8 cellular contexts compared by ENCODE assay signal in the genomic region with DNA sequence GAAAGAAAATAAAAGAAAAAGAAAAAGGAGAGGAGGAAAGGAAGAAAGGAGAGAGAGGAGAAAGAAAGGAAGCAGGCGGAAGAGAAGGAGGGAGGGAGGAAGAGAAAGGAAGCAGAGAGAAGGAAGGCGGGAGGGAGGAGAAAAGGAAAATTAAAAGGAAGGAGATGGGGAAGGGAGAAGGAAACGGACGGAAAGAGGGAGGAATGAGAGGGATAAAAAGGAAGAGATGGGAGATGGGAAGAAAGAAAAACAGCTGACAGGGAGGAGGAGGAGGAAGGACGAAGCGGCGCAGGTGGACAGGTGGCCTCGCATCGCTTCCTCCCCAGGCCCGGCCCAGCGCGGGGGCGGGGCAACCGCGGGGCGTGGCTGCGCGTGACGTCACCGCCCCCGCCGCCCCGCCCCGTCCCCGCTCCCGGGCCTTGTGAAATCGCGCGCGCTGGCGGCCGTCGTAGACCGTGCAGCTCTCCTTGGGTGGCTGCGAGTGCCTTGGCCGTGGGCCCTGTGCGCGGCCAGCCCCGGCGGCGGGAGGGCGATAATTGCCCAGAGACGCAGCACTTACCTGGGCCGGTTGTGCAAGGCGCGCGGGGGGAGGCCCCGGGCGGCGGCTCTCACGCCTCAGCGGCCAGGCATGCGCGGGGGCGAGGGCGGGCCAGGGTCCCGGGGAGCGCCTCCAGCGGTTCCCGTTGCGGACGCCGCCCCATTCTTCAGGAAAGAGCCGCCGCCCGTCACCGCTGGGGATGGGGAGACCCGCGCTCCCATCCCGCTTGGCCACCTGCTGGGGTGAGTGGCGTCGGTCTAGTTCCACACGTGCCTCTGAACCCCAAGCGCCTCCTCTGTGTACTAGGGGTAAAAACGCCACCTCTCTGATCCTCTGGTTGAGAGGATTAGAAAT. TPM values are rescaled to one million over a fixed set of nuclear protein-coding genes. Genes with fewer than 3 reads are reported as not detected.
A peak's percentile ranks its signal among the peaks of the same experiment; 100 is the strongest.
DNase-seq lines count a peak whose midpoint lies in the region; ATAC-seq and TF ChIP-seq lines count a peak whose summit lies in the region.

No MANE protein-coding gene starts in this region.

- H3K9me3 Mint-ChIP-seq in nephron, result no peaks in the 10 kb centered on the region

- no peaks in the 10 kb centered on the region for H3K36me3 Mint-ChIP-seq in nephron (ENCODE audit: low read depth)

- POLR2A ChIA-PET in PC-3 (lab: Charles Lee; ENCODE audit: unreplicated experiment), result no interaction called here

- no peaks in the 10 kb centered on the region for H3F3A ChIP-seq in PC-3 (ENCODE audit: low read length, unreplicated experiment)

- no peaks in the 10 kb centered on the region for H3K27me3 ChIP-seq in HL-60 (ENCODE audit: insufficient read depth, poor library complexity, severe bottlenecking)
- H3K27me3 ChIP-seq in PC-3 (ENCODE audit: low read length), result no peaks in the 10 kb centered on the region

- no peaks in the 10 kb centered on the region for H3K79me2 ChIP-seq in PC-3 (ENCODE audit: low read length)

- H3K4me2 ChIP-seq in PC-3 (ENCODE audit: low read length), result peak overlapping the region; percentile 87

- H3K4me3 Mint-ChIP-seq in nephron, result peak overlapping the region; percentile 79 to 87 (median 84)

- peaks cover 83% of the 10 kb centered on the region for H3K27me3 Mint-ChIP-seq in nephron (ENCODE audit: low read depth)

- no TSS peak for BruUV-seq in PC-3 (replicated peaks; lab: Mats Ljungman, UMichigan)

- peak overlapping the region; percentile 94 for H2AFZ ChIP-seq in PC-3 (ENCODE audit: low read length)

- DNase-seq in HL-60 (ENCODE audit: low read depth in 1 of 2, low spot score in 1 of 2), result peak; percentile 32 to 59
- peak; percentile 76 for DNase-seq in PC-3
- peak; percentile 70 for DNase-seq in activated T-helper 1 cell treated with Interleukin-2 at 50 U/mL for 16 hours (ENCODE audit: low read depth)
- peak; percentile 49 for DNase-seq in fibroblast of pulmonary artery (ENCODE audit: low read depth)
- DNase-seq in stimulated activated naive CD4-positive, alpha-beta T cell (lab: John Stamatoyannopoulos, UW), result peak; percentile 46 to 80 (median 68)

- H3K4me3 ChIP-seq in HL-60 (replicated peaks; ENCODE audit: insufficient read depth, low read length) (peak overlapping the region; percentile 39), PC-3 (ENCODE audit: low read length) (peak overlapping the region; percentile 70), fibroblast of pulmonary artery (replicated peaks; ENCODE audit: low read depth, low read length) (peak overlapping the region; percentile 39)

- no peaks in the 10 kb centered on the region for H3K9me2 ChIP-seq in PC-3 (replicated peaks; ENCODE audit: low read length)

- peak; percentile 40 for TF ChIP-seq CTCF in C4-2B (conservative IDR thresholded peaks at IDR 0.05)
- TF ChIP-seq CTCF in HL-60 (IDR thresholded peaks at IDR 0.05; ENCODE audit: insufficient read depth, low read length), result no peak
- TF ChIP-seq CTCF in PC-3 (conservative IDR thresholded peaks at IDR 0.05; ENCODE audit: low read depth, low read length), result no peak
- no peak for TF ChIP-seq CTCF in fibroblast of pulmonary artery (IDR thresholded peaks at IDR 0.05; ENCODE audit: low read length, missing control alignments)
- peak; percentile 10 to 20 (median 16) for TF ChIP-seq CTCF in nephron (IDR thresholded peaks at IDR 0.05; ENCODE audit: unreplicated experiment in 3 of 3)

- H3K27ac ChIP-seq in C4-2B (peak overlapping the region; percentile 78), HL-60 (replicated peaks) (no peak overlapping the region), PC-3 (ENCODE audit: low read length) (peak overlapping the region; percentile 47)

- H3K36me3 ChIP-seq in PC-3 (ENCODE audit: low read depth, low read length), result no peaks in the 10 kb centered on the region

- peaks cover 20% of the 10 kb centered on the region for H3K4me1 ChIP-seq in PC-3 (ENCODE audit: insufficient read depth, low read length)

- H3K9me3 ChIP-seq in PC-3 (ENCODE audit: low read length), result no peaks in the 10 kb centered on the region

- intact Hi-C loops in PC-3 (cut with micrococcal nuclease), result loop anchor here (5.0 kb wide), 1 partner anchor 91 kb away; no protein-coding TSS in a partner anchor

- CTCF ChIA-PET in PC-3 (lab: Charles Lee), result interaction anchor here (0.8 kb wide), 1 partner anchor 53 kb away, joined by 4 read pairs; no protein-coding TSS in a partner anchor

- no peaks in the 10 kb centered on the region for H3K4me1 Mint-ChIP-seq in nephron

- no peaks in the 10 kb centered on the region for H4K20me1 ChIP-seq in PC-3 (ENCODE audit: low read length)

- H3K27ac Mint-ChIP-seq in nephron, result peak overlapping the region in 1 of 3 experiments; percentile 30

- H3K9ac ChIP-seq in PC-3 (ENCODE audit: low read length), result peak overlapping the region; percentile 67

- ATAC-seq in GM19455 (IDR thresholded peaks at IDR 0.05; ENCODE audit: unreplicated experiment), result peak; percentile 92
- ATAC-seq in PC-3, result peak; percentile 76

RNA-seq across cellular contexts. Expression of a gene that starts 49.6 kb away (rescaled TPM):
- not detected in 2 replicates for total RNA-seq in PC-3 (2014; rRNA removed)

Comparison
In these comparisons a context has a peak if more than half of its experiments do, and no peak if none do; other contexts are left out.
1. CTCF ChIP-seq: peak in C4-2B (single experiment) and nephron (3 of 3); none in HL-60 (single experiment), PC-3 (single experiment) and fibroblast of pulmonary artery (single experiment).
2. Peak in every context shown above with its lines, with median percentiles within 50 percentile points of each other: DNase-seq and H3K4me3 ChIP-seq.